In the genomic region with DNA sequence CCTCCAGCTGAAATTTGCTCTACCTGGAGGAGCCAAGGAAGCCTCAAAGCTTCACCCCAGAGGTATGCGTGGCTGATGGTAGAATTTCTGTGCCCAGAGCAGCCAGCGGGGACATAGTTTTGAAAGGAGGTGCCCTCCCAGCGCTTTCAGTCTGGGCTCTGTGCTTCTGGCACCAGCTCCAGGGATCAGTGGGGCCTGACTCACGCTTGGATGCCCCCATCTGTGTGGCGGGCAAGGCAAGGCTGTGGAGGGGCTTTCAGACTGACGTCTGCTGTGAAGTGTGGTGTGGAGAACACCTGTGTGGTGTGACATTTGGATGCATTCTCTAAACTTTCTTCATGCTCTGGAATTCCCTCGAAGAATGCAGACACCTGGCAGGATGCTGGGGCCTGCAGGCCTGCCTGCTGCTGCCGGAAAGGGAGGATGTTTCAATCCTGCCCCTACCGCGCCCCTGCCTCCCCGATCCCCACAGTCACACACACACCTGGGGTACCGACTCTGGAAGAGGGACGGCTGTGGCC, we compare ENCODE assay signal across 12 cellular contexts.
DNase-seq lines count a peak whose midpoint lies in the region; ATAC-seq and TF ChIP-seq lines count a peak whose summit lies in the region.
"Had no signal": no experiment of that assay in that cellular context is flagged by ENCODE, and none has a peak within 500 bp of the region (broad histone marks: within the 10 kb centered on the region; RNA-seq: fewer than 3 reads in every experiment).

No MANE protein-coding gene starts in this region.

- H3K9me3 Mint-ChIP-seq in chondrocyte (ENCODE audit: low read depth) (no peaks in the 10 kb centered on the region), immature natural killer cell (no peaks in the 10 kb centered on the region)

- H3K4me3 Mint-ChIP-seq in chondrocyte (ENCODE audit: unreplicated experiment): peak overlapping the region; percentile 11
- no peak overlapping the region for H3K4me3 Mint-ChIP-seq in immature natural killer cell

- TF ChIP-seq CTCF in chondrocyte (IDR thresholded peaks at IDR 0.05): no peak
- TF ChIP-seq CTCF in omental fat pad (IDR thresholded peaks at IDR 0.05): no peak

- H3K4me1 Mint-ChIP-seq in chondrocyte (ENCODE audit: low read depth): peaks cover 80% of the 10 kb centered on the region
- H3K4me1 Mint-ChIP-seq in immature natural killer cell: no peaks in the 10 kb centered on the region

- no peaks in the 10 kb centered on the region for H3K27me3 Mint-ChIP-seq in chondrocyte (ENCODE audit: low read depth)
- H3K27me3 Mint-ChIP-seq in immature natural killer cell (ENCODE audit: low read depth in 3 of 3): peaks cover 0 to 3% (median 0%) of the 10 kb centered on the region in 3 donors

- H3K36me3 Mint-ChIP-seq in chondrocyte (ENCODE audit: low read depth): peaks cover 25% of the 10 kb centered on the region
- H3K36me3 Mint-ChIP-seq in immature natural killer cell: peaks cover 0 to 8% (median 0%) of the 10 kb centered on the region in 3 donors

- ATAC-seq in omental fat pad (ENCODE audit: low FRiP score) (peak; percentile 35), HG03139 (IDR thresholded peaks at IDR 0.05; ENCODE audit: unreplicated experiment) (no peak)

- DNase-seq in AG20443 (ENCODE audit: low spot score) (peak; percentile 44), LHCN-M2 (ENCODE audit: low read depth) (peak; percentile 44), chondrocyte (ENCODE audit: low spot score) (no peak), omental fat pad (ENCODE audit: low spot score) (no peak), NCI-H526 treated with DMSO at 0.1 percent for 48 hours (lab: John Stamatoyannopoulos, UW) (no peak), immature natural killer cell (no peak), UCSD-AML1 (lab: John Stamatoyannopoulos, UW; ENCODE audit: unreplicated experiment) (no peak)
- DNase-seq: AML-193, amygdala, heart left ventricle, Kasumi-1 had no signal

- H3K27ac Mint-ChIP-seq in chondrocyte (ENCODE audit: unreplicated experiment): peak overlapping the region; percentile 96
- no peak overlapping the region for H3K27ac Mint-ChIP-seq in immature natural killer cell

Comparison
In these comparisons a context has a peak if more than half of its experiments do, and no peak if none do; other contexts are left out.
1. DNase-seq: peak in AG20443 (single experiment) and LHCN-M2 (single experiment); none in chondrocyte (single experiment), omental fat pad (single experiment), NCI-H526 treated with DMSO at 0.1 percent for 48 hours (single experiment), immature natural killer cell (0 of 3) and UCSD-AML1 (single experiment).